19 cellular contexts compared by ENCODE assay signal in genomic region chr6:16776394-16777017, GRCh38. TPM values are rescaled to one million over a fixed set of nuclear protein-coding genes. Genes with fewer than 3 reads are reported as not detected.
DNase-seq lines count a peak whose midpoint lies in the region; TF ChIP-seq lines count a peak whose summit lies in the region.
"Had no signal": no experiment of that assay in that cellular context is flagged by ENCODE, and none has a peak within 500 bp of the region (broad histone marks: within the 10 kb centered on the region; RNA-seq: fewer than 3 reads in every experiment).

No MANE protein-coding gene starts in this region.

- H3K4me3 ChIP-seq in A673 (ENCODE audit: low read depth, low read length, poor library complexity, severe bottlenecking) (no peak overlapping the region), HEK293 (ENCODE audit: low read depth, low read length) (no peak overlapping the region), liver (ENCODE audit: low read depth in 1 of 3, low read length in 3 of 3) (no peak overlapping the region)
- H3K4me3 ChIP-seq: colonic mucosa, ovary, tibial artery had no signal

- H3K9me3 ChIP-seq in A673 (ENCODE audit: low read depth, low read length, poor library complexity, severe bottlenecking), result no peaks in the 10 kb centered on the region
- H3K9me3 ChIP-seq in HEK293 (ENCODE audit: control insufficient read depth, insufficient read depth, low read depth, low read length), result no peaks in the 10 kb centered on the region
- H3K9me3 ChIP-seq in liver (ENCODE audit: control insufficient read depth in 4 of 4, low read length in 3 of 4), result no peaks in the 10 kb centered on the region
- H3K9me3 ChIP-seq: colonic mucosa, ovary, tibial artery had no signal

- intact Hi-C loops in A673 (cut with micrococcal nuclease; ENCODE audit: unreplicated experiment), result no loop called here

- no peak overlapping the region for H3K9ac ChIP-seq in liver (ENCODE audit: low read depth in 1 of 2, low read length in 2 of 2)

- TF ChIP-seq CTCF in A673 (conservative IDR thresholded peaks at IDR 0.05; ENCODE audit: low read depth, low read length), result 0 out of 2 replicates have a peak, but pooled peaks have one; percentile 14
- TF ChIP-seq CTCF in HEK293 (tag by site-specific recombination; IDR thresholded peaks at IDR 0.05), result 0 out of 2 replicates have a peak, but pooled peaks have one; percentile 14
- TF ChIP-seq CTCF in liver (IDR thresholded peaks at IDR 0.05; ENCODE audit: low read depth, low read length, missing input control), result peak; percentile 22

- no peaks in the 10 kb centered on the region for H3K36me3 ChIP-seq in A673 (ENCODE audit: insufficient read depth, low read length, poor library complexity, severe bottlenecking)
- no peaks in the 10 kb centered on the region for H3K36me3 ChIP-seq in HEK293 (ENCODE audit: control insufficient read depth in 2 of 2, insufficient read depth in 1 of 2, low read length in 2 of 2)
- H3K36me3 ChIP-seq in liver (ENCODE audit: control insufficient read depth in 4 of 4, insufficient read depth in 3 of 4, low read depth in 1 of 4, low read length in 3 of 4), result no peaks in the 10 kb centered on the region
- H3K36me3 ChIP-seq: colonic mucosa, ovary, tibial artery had no signal

- peak; percentile 25 for DNase-seq in A673 (ENCODE audit: low spot score)
- DNase-seq in amniotic epithelial cell (ENCODE audit: low read depth), result peak; percentile 62
- DNase-seq in NCI-H2081 (lab: John Stamatoyannopoulos, UW), result no peak
- no peak for DNase-seq in NCI-H1092 (lab: John Stamatoyannopoulos, UW)
- DNase-seq in activated naive CD4-positive, alpha-beta T cell treated with anti-CD3 and anti-CD28 coated beads, Interleukin-2, amount 50 U/mL, for 16 hours, result no peak
- DNase-seq in putamen (ENCODE audit: low spot score), result no peak
- DNase-seq: activated CD4-positive, alpha-beta T cell treated with anti-CD3 and anti-CD28 coated beads for 48 hours; activated naive CD8-positive, alpha-beta T cell treated with anti-CD3 and anti-CD28 coated beads, Interleukin-2, amount 50 U/mL, for 24 hours; activated T-cell treated with anti-CD3 and anti-CD28 coated beads, Interleukin-2, amount 50 U/mL, for 1 hour; colonic mucosa; NCI-H1092 treated with DMSO at 0.1 percent for 48 hours; NCI-H226; ovary; stimulated activated CD4-positive, alpha-beta T cell treated with anti-CD3 and anti-CD28 coated beads, Interleukin-15, amount 100 ng/mL, for 24 hours; T-helper 2 cell; tibial artery had no signal

- WGBS in liver, result 55% methylated on average over 4 of the region's 4 CpGs

- no TSS peak for BruUV-seq in A673 (replicated peaks; lab: Mats Ljungman, UMichigan)

- TF ChIP-seq RAD21 in liver (IDR thresholded peaks at IDR 0.05), result no peak

- POLR2A ChIA-PET in A673 (lab: Charles Lee; ENCODE audit: low non-redundant PET) (no interaction called here), HEK293 (lab: Yijun Ruan, JAX) (interaction anchor here (0.5 kb wide), 1 partner anchor 823 kb away, joined by 3 read pairs; the partner anchor contains the start of gene FAM8A1)

- no peaks in the 10 kb centered on the region for H3K27me3 ChIP-seq in A673 (replicated peaks; ENCODE audit: insufficient read depth, low read depth, low read length, poor library complexity)
- no peaks in the 10 kb centered on the region for H3K27me3 ChIP-seq in liver (ENCODE audit: control insufficient read depth in 4 of 4, insufficient read depth in 4 of 4, low read length in 3 of 4)
- H3K27me3 ChIP-seq: colonic mucosa, ovary, tibial artery had no signal

- CTCF ChIA-PET in A673 (lab: Charles Lee) (interaction anchor here (1.0 kb wide), 1 partner anchor 15 kb away, joined by 13 read pairs; the partner anchor contains the start of gene ATXN1), HEK293 (lab: Yijun Ruan, JAX) (interaction anchor here (0.5 to 10.0 kb wide), 11 partner anchors 12 to 460 kb away, joined by 3 to 82 read pairs (median 3); no protein-coding TSS in a partner anchor)

- H3K27ac ChIP-seq in A673 (ENCODE audit: low read depth, low read length, poor library complexity, severe bottlenecking) (no peak overlapping the region), HEK293 (ENCODE audit: extremely low read depth, low read depth, low read length) (no peak overlapping the region), liver (ENCODE audit: low read depth in 1 of 2, low read length in 2 of 2) (no peak overlapping the region)
- H3K27ac ChIP-seq: colonic mucosa, ovary, tibial artery had no signal

- H3K4me1 ChIP-seq in A673 (ENCODE audit: insufficient read depth, low read length, poor library complexity, severe bottlenecking), result peaks cover 35% of the 10 kb centered on the region
- peaks cover 9% of the 10 kb centered on the region; the same call in 1 of the 2 replicates for H3K4me1 ChIP-seq in HEK293 (ENCODE audit: control insufficient read depth, insufficient read depth, low read length)
- H3K4me1 ChIP-seq in liver (ENCODE audit: control insufficient read depth in 4 of 4, insufficient read depth in 4 of 4, low read length in 3 of 4), result peaks cover 0 to 4% (median 3%) of the 10 kb centered on the region in 4 donors
- H3K4me1 ChIP-seq: colonic mucosa had no signal

TF ChIP-seq in HEK293, 187 proteins besides CTCF, POLR2A, EP300 and RAD21:
- TF ChIP-seq ZNF335 (tag by site-specific recombination; conservative IDR thresholded peaks at IDR 0.05) (no peak), WT1 (tag by site-specific recombination; IDR thresholded peaks at IDR 0.05) (peak; percentile 14; the same call in 1 of the 2 replicates), ZBTB44 (tag by site-specific recombination; IDR thresholded peaks at IDR 0.05) (peak; percentile 71; the same call in 1 of the 2 replicates), MEIS1 (CRISPR knock-in tag; IDR thresholded peaks at IDR 0.05; ENCODE audit: borderline replicate concordance) (0 out of 2 replicates have a peak, but pooled peaks have one; percentile 35)

TF ChIP-seq in liver, 16 proteins besides CTCF, POLR2A, EP300 and RAD21:
- TF ChIP-seq REST (IDR thresholded peaks at IDR 0.05), result no peak
- TF ChIP-seq ATF3 (IDR thresholded peaks at IDR 0.05), result no peak
- no peak for TF ChIP-seq EGR1 (IDR thresholded peaks at IDR 0.05; ENCODE audit: low read depth in 2 of 2)
- no peak for TF ChIP-seq FOXA1 (IDR thresholded peaks at IDR 0.05)
- no peak for TF ChIP-seq TAF1 (conservative IDR thresholded peaks at IDR 0.05)
- no peak for TF ChIP-seq ZBTB33 (IDR thresholded peaks at IDR 0.05)
- peak; percentile 19 to 24 for TF ChIP-seq HNF4A (conservative IDR thresholded peaks at IDR 0.05)
- TF ChIP-seq YY1 (IDR thresholded peaks at IDR 0.05), result peak; percentile 9
- TF ChIP-seq GABPA (IDR thresholded peaks at IDR 0.05 in 1 of 2, conservative IDR thresholded peaks at IDR 0.05 in 1 of 2), result no peak
- TF ChIP-seq MAX (IDR thresholded peaks at IDR 0.05), result no peak
- no peak for TF ChIP-seq JUND (IDR thresholded peaks at IDR 0.05)
- TF ChIP-seq HNF4G (IDR thresholded peaks at IDR 0.05), result no peak
- TF ChIP-seq SP1 (IDR thresholded peaks at IDR 0.05), result peak; percentile 37
- no peak for TF ChIP-seq FOXA2 (IDR thresholded peaks at IDR 0.05)
- TF ChIP-seq NR2F2 (IDR thresholded peaks at IDR 0.05), result no peak
- peak; percentile 27 to 30 for TF ChIP-seq RXRA (IDR thresholded peaks at IDR 0.05)

RNA-seq across cellular contexts. Expression of gene ATXN1, which starts 15.2 kb away (rescaled TPM):
- total RNA-seq in A673 (2021) (25.6 and 25.7 TPM in 2 replicates), liver (10 to 100 TPM in 1 of 2 donors, 1 to 10 TPM in 1; 8.8 to 29.7 TPM)
- polyA plus RNA-seq in liver, result 1 to 10 TPM; 4.3 to 7.5 TPM
- total RNA-seq: OCI-LY7 had no signal

Comparison
In these comparisons a context has a peak if more than half of its experiments do, and no peak if none do; other contexts are left out.
1. DNase-seq: peak in A673 (single experiment) and amniotic epithelial cell (single experiment); none in NCI-H2081 (0 of 2), NCI-H1092 (single experiment), activated naive CD4-positive, alpha-beta T cell treated with anti-CD3 and anti-CD28 coated beads, Interleukin-2, amount 50 U/mL, for 16 hours (single experiment) and putamen (single experiment).
2. Peak in every context shown above with its lines, with median percentiles within 50 percentile points of each other: CTCF ChIP-seq.